ENCODE assay signal across 9 cellular contexts in genomic region chr12:70849265-70849960, GRCh38.
DNase-seq lines count a peak whose midpoint lies in the region; ATAC-seq and TF ChIP-seq lines count a peak whose summit lies in the region.
"Had no signal": no experiment of that assay in that cellular context is flagged by ENCODE, and none has a peak within 500 bp of the region (broad histone marks: within the 10 kb centered on the region; RNA-seq: fewer than 3 reads in every experiment).

No MANE protein-coding gene starts in this region.

- no peaks in the 10 kb centered on the region for H3K79me2 ChIP-seq in OCI-LY7 (ENCODE audit: insufficient read depth, low read depth, low read length)

- no peak overlapping the region for H3K4me2 ChIP-seq in OCI-LY7 (ENCODE audit: low read length)

- POLR2A ChIA-PET in OCI-LY7 (lab: Charles Lee): interaction anchor here (0.8 kb wide), 1 partner anchor 1165 kb away, joined by 4 read pairs; no protein-coding TSS in a partner anchor

- DNase-seq in SHP77 treated with DMSO at 0.1 percent for 48 hours (lab: John Stamatoyannopoulos, UW) (peak; percentile 10), SHP77 (lab: John Stamatoyannopoulos, UW) (no peak), OCI-LY7 (ENCODE audit: low spot score) (no peak), fibroblast of the conjunctiva (ENCODE audit: low read depth) (peak; percentile 59), stromal cell of bone marrow (ENCODE audit: low read depth) (peak; percentile 25), KG1 (lab: John Stamatoyannopoulos, UW) (no peak)
- DNase-seq in stimulated activated naive CD4-positive, alpha-beta T cell (lab: John Stamatoyannopoulos, UW): no peak
- DNase-seq: MG63 had no signal

- H2AFZ ChIP-seq in OCI-LY7 (ENCODE audit: low read length): no peak overlapping the region

- no peaks in the 10 kb centered on the region for H3K36me3 ChIP-seq in OCI-LY7 (ENCODE audit: insufficient read depth, low read length)
- H3K36me3 ChIP-seq: MG63 had no signal

- no peak for ATAC-seq in GM18873 (IDR thresholded peaks at IDR 0.05; ENCODE audit: low FRiP score, unreplicated experiment)

- H3K9me3 ChIP-seq in OCI-LY7 (ENCODE audit: low read length): no peaks in the 10 kb centered on the region
- H3K9me3 ChIP-seq: MG63 had no signal

- H3K4me1 ChIP-seq in OCI-LY7 (ENCODE audit: insufficient read depth, low read length, poor library complexity, severe bottlenecking): no peaks in the 10 kb centered on the region

- CTCF ChIA-PET in OCI-LY7 (lab: Charles Lee; ENCODE audit: unreplicated experiment): no interaction called here

- H3K4me3 ChIP-seq in OCI-LY7 (ENCODE audit: low read depth, low read length, poor library complexity, severe bottlenecking): no peak overlapping the region
- H3K4me3 ChIP-seq: MG63 had no signal

- H4K20me1 ChIP-seq in OCI-LY7 (ENCODE audit: insufficient read depth, low read length): no peaks in the 10 kb centered on the region

- H3K9me2 ChIP-seq in OCI-LY7 (ENCODE audit: insufficient read depth, low read length): no peaks in the 10 kb centered on the region

- intact Hi-C loops in OCI-LY7 (cut with micrococcal nuclease; ENCODE audit: unreplicated experiment): no loop called here

- TF ChIP-seq CTCF in OCI-LY7 (conservative IDR thresholded peaks at IDR 0.05; ENCODE audit: low read length): peak; percentile 67

- no TSS peak for BruUV-seq in OCI-LY7 (replicated peaks; lab: Mats Ljungman, UMichigan)

- H3K27ac ChIP-seq in OCI-LY7 (ENCODE audit: low read depth, low read length, poor library complexity, severe bottlenecking): no peak overlapping the region

Comparison
In these comparisons a context has a peak if more than half of its experiments do, and no peak if none do; other contexts are left out.
1. DNase-seq: peak in SHP77 treated with DMSO at 0.1 percent for 48 hours (single experiment), fibroblast of the conjunctiva (single experiment) and stromal cell of bone marrow (single experiment); none in SHP77 (0 of 2), OCI-LY7 (single experiment), stimulated activated naive CD4-positive, alpha-beta T cell (0 of 6) and KG1 (single experiment).